22 cellular contexts compared by ENCODE assay signal in the genomic region with DNA sequence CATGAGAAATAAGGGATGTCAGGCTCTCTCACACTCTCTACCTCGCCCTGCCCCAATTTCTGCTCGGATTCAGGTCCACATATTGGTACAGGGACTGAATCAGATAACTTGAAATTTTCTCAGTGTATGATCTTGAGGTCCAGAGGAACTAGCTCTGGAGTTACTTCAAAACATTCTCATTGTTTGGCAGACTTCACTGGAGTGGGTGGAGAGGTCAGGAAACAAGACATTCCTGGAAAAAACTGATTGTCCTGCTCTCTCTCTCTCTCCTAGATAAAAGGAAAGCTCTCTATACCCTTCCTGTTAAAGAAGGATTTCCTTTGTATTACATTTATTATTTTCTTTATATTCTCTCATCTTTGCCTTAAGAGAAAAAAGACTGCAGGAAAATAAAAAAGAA.
DNase-seq lines count a peak whose midpoint lies in the region; ATAC-seq and TF ChIP-seq lines count a peak whose summit lies in the region.
"Had no signal": no experiment of that assay in that cellular context is flagged by ENCODE, and none has a peak within 500 bp of the region (broad histone marks: within the 10 kb centered on the region; RNA-seq: fewer than 3 reads in every experiment).

No MANE protein-coding gene starts in this region.

- in situ Hi-C loops in gastrocnemius medialis (cut with MboI; ENCODE audit: low sequenced_read_pairs in 4 of 4): no loop called here

- no peak for ATAC-seq in GM21619 (IDR thresholded peaks at IDR 0.05; ENCODE audit: unreplicated experiment)
- ATAC-seq in gastrocnemius medialis: no peak
- ATAC-seq: activated CD4-positive, alpha-beta T cell treated with anti-CD3 and anti-CD28 coated beads for 36 hours; activated T-helper 17 cell treated with anti-CD3 and anti-CD28 coated beads, Interleukin-2, amount 50 U/mL, for 72 hours; naive thymus-derived CD8-positive, alpha-beta T cell had no signal

- no peaks in the 10 kb centered on the region for H3K9me3 Mint-ChIP-seq in endothelial cell (ENCODE audit: unreplicated experiment)

- H3K79me2 ChIP-seq in Karpas-422 (ENCODE audit: low read length): no peaks in the 10 kb centered on the region

- no peak for TF ChIP-seq POLR2A in gastrocnemius medialis (IDR thresholded peaks at IDR 0.05)

- H3K4me3 ChIP-seq in Karpas-422 (ENCODE audit: low read length) (no peak overlapping the region), gastrocnemius medialis (no peak overlapping the region)
- H3K4me3 ChIP-seq: cardiac muscle cell, pancreas, skin epidermis, uterus had no signal

- no peaks in the 10 kb centered on the region for H3K9me3 ChIP-seq in Karpas-422 (ENCODE audit: low read length)
- H3K9me3 ChIP-seq in gastrocnemius medialis: no peaks in the 10 kb centered on the region
- H3K9me3 ChIP-seq: pancreas, uterus had no signal

- no peaks in the 10 kb centered on the region for H3K36me3 ChIP-seq in Karpas-422 (ENCODE audit: insufficient read depth, low read length)
- H3K36me3 ChIP-seq in gastrocnemius medialis: no peaks in the 10 kb centered on the region
- H3K36me3 ChIP-seq: cardiac muscle cell, pancreas, uterus had no signal

- no peaks in the 10 kb centered on the region for H3K9me2 ChIP-seq in Karpas-422 (replicated peaks; ENCODE audit: insufficient read depth, low read length)

- H3K27ac ChIP-seq in Karpas-422 (ENCODE audit: low read length): no peak overlapping the region
- H3K27ac ChIP-seq in gastrocnemius medialis: no peak overlapping the region
- H3K27ac ChIP-seq: cardiac muscle cell, pancreas, skin epidermis, uterus had no signal

- H3K27ac Mint-ChIP-seq in endothelial cell (ENCODE audit: unreplicated experiment): peak overlapping the region; percentile 93
- H3K27ac Mint-ChIP-seq: activated CD4-positive, alpha-beta T cell treated with anti-CD3 and anti-CD28 coated beads for 36 hours; activated naive CD8-positive, alpha-beta T cell treated with anti-CD3 and anti-CD28 coated beads, Interleukin-2, amount 10 ng/mL, durations not matched to agents 7 days and 5 days; activated T-helper 17 cell treated with anti-CD3 and anti-CD28 coated beads, Interleukin-2, amount 50 U/mL, for 72 hours; memory B cell; naive thymus-derived CD8-positive, alpha-beta T cell had no signal

- intact Hi-C loops in gastrocnemius medialis (cut with DNase I; ENCODE audit: low total_unique reads): no loop called here

- H4K20me1 ChIP-seq in Karpas-422 (ENCODE audit: insufficient read depth, low read depth, low read length): no peaks in the 10 kb centered on the region

- H3K27me3 ChIP-seq in Karpas-422 (ENCODE audit: low read length): no peaks in the 10 kb centered on the region
- H3K27me3 ChIP-seq in gastrocnemius medialis: no peaks in the 10 kb centered on the region
- H3K27me3 ChIP-seq: cardiac muscle cell, pancreas, uterus had no signal

- H3K4me2 ChIP-seq in Karpas-422 (ENCODE audit: low read depth, low read length, poor library complexity, severe bottlenecking): no peak overlapping the region

- H3K9ac ChIP-seq in Karpas-422 (ENCODE audit: low read length): no peak overlapping the region

- peaks cover 3% of the 10 kb centered on the region for H3K27me3 Mint-ChIP-seq in endothelial cell (ENCODE audit: unreplicated experiment)
- H3K27me3 Mint-ChIP-seq: activated CD4-positive, alpha-beta T cell treated with anti-CD3 and anti-CD28 coated beads for 36 hours; activated naive CD8-positive, alpha-beta T cell treated with anti-CD3 and anti-CD28 coated beads, Interleukin-2, amount 10 ng/mL, durations not matched to agents 7 days and 5 days; activated T-helper 17 cell treated with anti-CD3 and anti-CD28 coated beads, Interleukin-2, amount 50 U/mL, for 72 hours; memory B cell; naive thymus-derived CD8-positive, alpha-beta T cell had no signal

- H3K4me1 ChIP-seq in Karpas-422 (ENCODE audit: low read length) (no peaks in the 10 kb centered on the region), gastrocnemius medialis (no peaks in the 10 kb centered on the region)
- H3K4me1 ChIP-seq: pancreas, uterus had no signal

- H3K36me3 Mint-ChIP-seq in endothelial cell (ENCODE audit: low read depth, unreplicated experiment): peaks cover 3% of the 10 kb centered on the region
- H3K36me3 Mint-ChIP-seq: activated naive CD8-positive, alpha-beta T cell treated with anti-CD3 and anti-CD28 coated beads, Interleukin-2, amount 10 ng/mL, durations not matched to agents 7 days and 5 days; memory B cell; naive thymus-derived CD8-positive, alpha-beta T cell had no signal

- no peak for TF ChIP-seq CTCF in endothelial cell (IDR thresholded peaks at IDR 0.05; ENCODE audit: unreplicated experiment)
- no peak for TF ChIP-seq CTCF in GM10266 (IDR thresholded peaks at IDR 0.05; ENCODE audit: control insufficient read depth, insufficient read depth, low read depth, missing control alignments)
- TF ChIP-seq CTCF in gastrocnemius medialis (IDR thresholded peaks at IDR 0.05 in 4 of 5, conservative IDR thresholded peaks at IDR 0.05 in 1 of 5): no peak

- peaks cover 30% of the 10 kb centered on the region for H3K4me1 Mint-ChIP-seq in endothelial cell (ENCODE audit: unreplicated experiment)
- H3K4me1 Mint-ChIP-seq: activated CD4-positive, alpha-beta T cell treated with anti-CD3 and anti-CD28 coated beads for 36 hours; activated naive CD8-positive, alpha-beta T cell treated with anti-CD3 and anti-CD28 coated beads, Interleukin-2, amount 10 ng/mL, durations not matched to agents 7 days and 5 days; activated T-helper 17 cell treated with anti-CD3 and anti-CD28 coated beads, Interleukin-2, amount 50 U/mL, for 72 hours; memory B cell; naive thymus-derived CD8-positive, alpha-beta T cell had no signal

- DNase-seq in A172 (ENCODE audit: low spot score) (peak; percentile 12), NCI-H226 (peak; percentile 39), endothelial cell (ENCODE audit: low spot score) (peak; percentile 5), myocyte (ENCODE audit: low read depth) (peak; percentile 22), GM10266 (ENCODE audit: extremely low spot score) (no peak), Karpas-422 (no peak), gastrocnemius medialis (no peak)
- DNase-seq: activated CD4-positive, alpha-beta T cell treated with anti-CD3 and anti-CD28 coated beads for 36 hours; activated naive CD8-positive, alpha-beta T cell treated with anti-CD3 and anti-CD28 coated beads, Interleukin-2, amount 10 ng/mL, durations not matched to agents 7 days and 5 days; HCEC 1CT; naive thymus-derived CD8-positive, alpha-beta T cell; NCI-H187; NCI-H510A treated with DMSO at 0.1 percent for 48 hours; pancreas; RPMI8226; stimulated activated CD4-positive, alpha-beta T cell treated with anti-CD3 and anti-CD28 coated beads, Interleukin-4, amount 100 ng/mL, for 24 hours; uterus had no signal

- no peak overlapping the region for H3K4me3 Mint-ChIP-seq in endothelial cell (ENCODE audit: unreplicated experiment)
- H3K4me3 Mint-ChIP-seq: activated CD4-positive, alpha-beta T cell treated with anti-CD3 and anti-CD28 coated beads for 36 hours; activated naive CD8-positive, alpha-beta T cell treated with anti-CD3 and anti-CD28 coated beads, Interleukin-2, amount 10 ng/mL, durations not matched to agents 7 days and 5 days; activated T-helper 17 cell treated with anti-CD3 and anti-CD28 coated beads, Interleukin-2, amount 50 U/mL, for 72 hours; memory B cell; naive thymus-derived CD8-positive, alpha-beta T cell had no signal

- H2AFZ ChIP-seq in Karpas-422 (ENCODE audit: low read length): no peak overlapping the region

Comparison
In these comparisons a context has a peak if more than half of its experiments do, and no peak if none do; other contexts are left out.
1. DNase-seq: peak in A172 (single experiment), NCI-H226 (single experiment), endothelial cell (single experiment) and myocyte (single experiment); none in GM10266 (single experiment), Karpas-422 (single experiment) and gastrocnemius medialis (0 of 2).